In genomic region chr1:197178998-197179397, GRCh38 we compare ENCODE assay signal across 9 cellular contexts. TPM values are rescaled to one million over a fixed set of nuclear protein-coding genes. Genes with fewer than 3 reads are reported as not detected.
DNase-seq lines count a peak whose midpoint lies in the region; ATAC-seq, FAIRE-seq and TF ChIP-seq lines count a peak whose summit lies in the region.
"Had no signal": no experiment of that assay in that cellular context is flagged by ENCODE, and none has a peak within 500 bp of the region (broad histone marks: within the 10 kb centered on the region; RNA-seq: fewer than 3 reads in every experiment).

No MANE protein-coding gene starts in this region.

- H3K9ac ChIP-seq in K562 (ENCODE audit: insufficient read depth in 1 of 2, low read depth in 2 of 2, low read length in 2 of 2), result 0 out of 4 replicates have a peak overlapping the region, but pooled peaks of 1 of the 2 experiments have one; percentile 9
- no peak overlapping the region for H3K9ac ChIP-seq in H9 (ENCODE audit: extremely low read depth, insufficient read length, low read length)

- H4K91ac ChIP-seq in H9 (ENCODE audit: insufficient read length, low read depth, low read length), result no peak overlapping the region

- H2BK120ac ChIP-seq in H9 (ENCODE audit: low read depth, low read length, poor library complexity, severe bottlenecking), result no peak overlapping the region

- no peak overlapping the region for H2BK5ac ChIP-seq in H9 (ENCODE audit: insufficient read length, low read length)

- H3K4me1 Mint-ChIP-seq in H9, result no peaks in the 10 kb centered on the region

- no peak overlapping the region for H3K4ac ChIP-seq in H9 (ENCODE audit: low read depth, low read length)

- H3K18ac ChIP-seq in H9 (ENCODE audit: insufficient read length, low read depth, low read length), result no peak overlapping the region

- no TSS peak for BruUV-seq in K562 (replicated peaks; lab: Mats Ljungman, UMichigan)

- no peak overlapping the region for H3K14ac ChIP-seq in H9 (ENCODE audit: insufficient read depth, low read length)

- no peak overlapping the region for H2BK15ac ChIP-seq in H9 (ENCODE audit: low read depth, low read length)

- H4K8ac ChIP-seq in H9 (replicated peaks; ENCODE audit: insufficient read length, low read depth, low read length), result no peak overlapping the region

- H3K23ac ChIP-seq in H9 (ENCODE audit: insufficient read length, low read depth, low read length), result no peak overlapping the region

- POLR2A ChIA-PET in K562 (lab: Yijun Ruan, JAX), result interaction anchor here (0.8 to 2.4 kb wide), 5 partner anchors 8 to 82 kb away, joined by 3 to 12 read pairs (median 4); no protein-coding TSS in a partner anchor

- H3K9me3 Mint-ChIP-seq in H9, result no peaks in the 10 kb centered on the region
- H3K9me3 Mint-ChIP-seq: CD4-positive, alpha-beta T cell had no signal

- H3K4me2 ChIP-seq in K562 (ENCODE audit: insufficient read depth, low read length) (no peak overlapping the region), H9 (ENCODE audit: insufficient read depth, insufficient read length, low read length) (no peak overlapping the region)

- H2AFZ ChIP-seq in ACC112 (ENCODE audit: low read length, unreplicated experiment), result peak overlapping the region; percentile 47
- no peak overlapping the region for H2AFZ ChIP-seq in K562 (ENCODE audit: low read depth, low read length)
- no peak overlapping the region for H2AFZ ChIP-seq in H9 (ENCODE audit: low read length)

- H3K9me3 ChIP-seq in K562 (replicated peaks; ENCODE audit: control insufficient read depth, insufficient read depth, low read depth, low read length) (no peaks in the 10 kb centered on the region), H9 (ENCODE audit: control insufficient read depth, low read depth, low read length) (no peaks in the 10 kb centered on the region)

- H3K79me2 ChIP-seq in ACC112 (ENCODE audit: control insufficient read depth, insufficient read depth, low read length, unreplicated experiment) (no peaks in the 10 kb centered on the region), K562 (ENCODE audit: control insufficient read depth, insufficient read depth, low read length) (0 out of 3 replicates have a peak, but pooled peaks cover 2% of the 10 kb centered on the region), H9 (ENCODE audit: insufficient read depth, low read length) (no peaks in the 10 kb centered on the region)

- H3K27ac Mint-ChIP-seq in H9, result no peak overlapping the region
- H3K27ac Mint-ChIP-seq: CD4-positive, alpha-beta T cell had no signal

- in situ Hi-C loops in K562 (cut with MboI), result no loop called here

- H3K56ac ChIP-seq in H9 (ENCODE audit: insufficient read length, low read depth, low read length), result no peak overlapping the region

- H3K27me3 Mint-ChIP-seq in H9 (ENCODE audit: low read depth), result no peaks in the 10 kb centered on the region
- H3K27me3 Mint-ChIP-seq: CD4-positive, alpha-beta T cell had no signal

- peaks cover 33% of the 10 kb centered on the region for H3K4me1 ChIP-seq in ACC112 (ENCODE audit: control insufficient read depth, insufficient read depth, low read length, unreplicated experiment)
- H3K4me1 ChIP-seq in K562 (replicated peaks in 1 of 2; ENCODE audit: control insufficient read depth in 2 of 2, insufficient read depth in 2 of 2, low read length in 2 of 2), result peaks cover 3 to 4% of the 10 kb centered on the region in 2 experiments; a peak in 2 of 5 replicates
- H3K4me1 ChIP-seq in H9 (ENCODE audit: insufficient read depth, low read length), result no peaks in the 10 kb centered on the region

- H3K36me3 ChIP-seq in ACC112 (ENCODE audit: insufficient read depth, low read length) (peaks cover 7% of the 10 kb centered on the region), K562 (ENCODE audit: control insufficient read depth, insufficient read depth, low read length) (peaks cover 84% of the 10 kb centered on the region)

- no peak overlapping the region for H3T11ph ChIP-seq in H9 (ENCODE audit: low read length)

- peaks cover 0 to 26% (median 15%) of the 10 kb centered on the region in 3 experiments; a peak in 6 of 7 replicates for H3K36me3 Mint-ChIP-seq in H9 (ENCODE audit: insufficient read depth in 1 of 3, low read depth in 3 of 3)

- no peaks in the 10 kb centered on the region for H3K79me1 ChIP-seq in H9 (ENCODE audit: insufficient read depth, low read depth, low read length, poor library complexity, severe bottlenecking)

- H3K4me3 Mint-ChIP-seq in H9, result no peak overlapping the region
- H3K4me3 Mint-ChIP-seq: CD4-positive, alpha-beta T cell had no signal

- H3K9me1 ChIP-seq in K562 (ENCODE audit: control insufficient read depth, insufficient read depth, low read length), result no peaks in the 10 kb centered on the region

- WGBS in K562 (ENCODE audit: insufficient coverage, low coverage, missing lambda C conversion rate), result 14% methylated on average over 1 of the region's 1 CpG
- 66 to 69% methylated on average over 1 of the region's 1 CpG for WGBS in lower leg skin, 2 donors
- WGBS in H9 (ENCODE audit: extremely low coverage, insufficient read length, low lambda C conversion rate), result no CpG with 5 or more reads among the region's 1 CpG

- no peak overlapping the region for H2AK5ac ChIP-seq in H9 (ENCODE audit: insufficient read length, low read length)

- H2BK20ac ChIP-seq in H9 (ENCODE audit: low read depth, low read length, poor library complexity, severe bottlenecking), result no peak overlapping the region

- ATAC-seq in GM19395 (IDR thresholded peaks at IDR 0.05; ENCODE audit: unreplicated experiment) (peak; percentile 50), HG03354 (IDR thresholded peaks at IDR 0.05; ENCODE audit: poor library complexity, severe bottlenecking, unreplicated experiment) (peak; percentile 62), K562 (peak; percentile 87)

- H2BK12ac ChIP-seq in H9 (ENCODE audit: insufficient read length, low read depth, low read length), result no peak overlapping the region

- no peak overlapping the region for H4K5ac ChIP-seq in H9 (ENCODE audit: insufficient read length, low read depth, low read length)

- CTCF ChIA-PET in K562 (lab: Yijun Ruan, JAX; ENCODE audit: low intra/inter-chr PET ratio), result interaction anchor here (2.7 kb wide), 1 partner anchor 178 kb away, joined by 23 read pairs; no protein-coding TSS in a partner anchor

- peak; percentile 61 for FAIRE-seq in K562 (lab: Jason Lieb, UNC)

- TF ChIP-seq RAD21 in K562 (CRISPR knock-in tag; conservative IDR thresholded peaks at IDR 0.05 in 1 of 2, IDR thresholded peaks at IDR 0.05 in 1 of 2), result no peak; a peak in 1 of 4 replicates

- TF ChIP-seq POLR2A in K562 (conservative IDR thresholded peaks at IDR 0.05) (no peak), lower leg skin (IDR thresholded peaks at IDR 0.05) (no peak)

- intact Hi-C loops in K562 (cut with micrococcal nuclease) (loop anchor here (5.0 to 10.0 kb wide), 2 partner anchors 437 to 1034 kb away; no protein-coding TSS in a partner anchor), lower leg skin (cut with DNase I; ENCODE audit: low total_unique reads) (no loop called here)

- H4K20me1 ChIP-seq in K562 (replicated peaks; ENCODE audit: control insufficient read depth, insufficient read depth, low read length) (no peaks in the 10 kb centered on the region), H9 (ENCODE audit: control insufficient read depth, insufficient read depth, insufficient read length) (no peaks in the 10 kb centered on the region)

- H3K27ac ChIP-seq in ACC112 (ENCODE audit: low read depth, low read length), result peak overlapping the region; percentile 84
- peak overlapping the region; percentile 46; the same call in 2 of the 3 replicates for H3K27ac ChIP-seq in K562 (ENCODE audit: extremely low read depth, low read depth, low read length)
- no peak overlapping the region for H3K27ac ChIP-seq in H9 (ENCODE audit: insufficient read length, low read depth, low read length)

- no peaks in the 10 kb centered on the region for H3K23me2 ChIP-seq in H9 (ENCODE audit: insufficient read length, low read depth, low read length, poor library complexity, severe bottlenecking)

- peak in 2 of 4 experiments; percentile 23 to 43 for DNase-seq in K562 (ENCODE audit: extremely low read depth in 1 of 4, low spot score in 3 of 4)
- no peak for DNase-seq in activated effector memory CD4-positive, alpha-beta T cell treated with Interleukin-2 at 50 U/mL for 16 hours
- no peak for DNase-seq in HPDE6-E6E7 (ENCODE audit: extremely low spot score)
- DNase-seq in lower leg skin (ENCODE audit: low spot score in 2 of 2), result no peak
- DNase-seq in H9, result no peak
- DNase-seq: CD4-positive, alpha-beta T cell had no signal

- TF ChIP-seq EP300 in K562 (IDR thresholded peaks at IDR 0.05; ENCODE audit: low read length), result peak; percentile 55; the same call in 1 of the 2 replicates

- peak in 2 of 3 experiments; percentile 33 to 60; a peak in 3 of 6 replicates for TF ChIP-seq CTCF in K562 (IDR thresholded peaks at IDR 0.05 in 2 of 3, conservative IDR thresholded peaks at IDR 0.05 in 1 of 3; ENCODE audit: insufficient read depth in 2 of 3, low read depth in 1 of 3, low read length in 3 of 3)
- TF ChIP-seq CTCF in lower leg skin (IDR thresholded peaks at IDR 0.05), result no peak
- no peak for TF ChIP-seq CTCF in H9 (conservative IDR thresholded peaks at IDR 0.05)

- peak overlapping the region; percentile 20; the same call in 1 of the 2 replicates for H3K4me3 ChIP-seq in ACC112 (ENCODE audit: low read depth, low read length)
- no peak overlapping the region for H3K4me3 ChIP-seq in K562
- H3K4me3 ChIP-seq in lower leg skin (ENCODE audit: low read depth, poor library complexity, severe bottlenecking), result no peak overlapping the region

- no peaks in the 10 kb centered on the region for H3K27me3 ChIP-seq in ACC112 (ENCODE audit: insufficient read depth, low read length)
- H3K27me3 ChIP-seq in K562 (ENCODE audit: control insufficient read depth in 2 of 2, insufficient read depth in 2 of 2, low read length in 2 of 2), result no peaks in the 10 kb centered on the region
- no peaks in the 10 kb centered on the region for H3K27me3 ChIP-seq in H9 (ENCODE audit: insufficient read depth, low read length)

RNA-seq across cellular contexts. Expression of gene ZBTB41, which starts 22.1 kb away (rescaled TPM):
- total RNA-seq in K562 (2011; cell fraction: chromatin; rRNA removed; ENCODE audit: low replicate concordance), result 5.0 and 25.3 TPM in 2 replicates
- 2.3 and 4.3 TPM in 2 replicates for total RNA-seq in K562 (2011; cell fraction: nucleolus; rRNA removed)
- total RNA-seq in K562 (2011; cell fraction: nucleoplasm; rRNA removed), result 5.4 and 8.3 TPM in 2 replicates
- total RNA-seq in K562 (2014; rRNA removed) (2.7 and 3.5 TPM in 2 replicates), K562 (2014; rRNA removed; fragmentation: Illumina TruSeq; extraction: Trizol) (8.8 and 11.0 TPM in 2 replicates), K562 (2015; rRNA removed; fragmentation: Illumina TruSeq; extraction: Trizol) (8.9 and 10.1 TPM in 2 replicates), K562 (2021) (7.0 and 7.3 TPM in 2 replicates), lower leg skin (10 to 100 TPM in 1 of 4 donors, 1 to 10 TPM in 3; 6.7 to 10.5 (median 7.8) TPM), H9 (2021) (4.7 TPM in 2 replicates)
- polyA plus RNA-seq in K562 (2011; rRNA removed) (5.0 and 5.4 TPM in 2 replicates), K562 (2014; fragmentation: Illumina TruSeq; extraction: Trizol) (3.5 and 4.4 TPM in 2 replicates), K562 (2014; fragmentation: Nextera tagmentation; extraction: Ambion mirVana) (1 to 10 TPM; 2.0 to 2.3 TPM), K562 (2014; rRNA removed) (2.2 TPM in 2 replicates)
- polyA plus RNA-seq in K562 (2011; cell fraction: cytosol; rRNA removed), result 0.83 and 2.4 TPM in 2 replicates
- polyA plus RNA-seq in K562 (2011; cell fraction: nucleus; rRNA removed), result 4.8 and 7.6 TPM in 2 replicates
- polyA plus RNA-seq in K562 (2012), result 2.5 and 3.4 TPM in 2 replicates
- polyA minus RNA-seq in K562 (2011; rRNA and poly(A)+ RNA removed), result 19.4 and 29.3 TPM in 2 replicates
- polyA minus RNA-seq in K562 (2011; cell fraction: cytosol; rRNA and poly(A)+ RNA removed), result 5.5 and 7.3 TPM in 2 replicates
- 8.5 and 22.3 TPM in 2 replicates for polyA minus RNA-seq in K562 (2011; cell fraction: nucleus; rRNA and poly(A)+ RNA removed)

RNA-seq across cellular contexts. Expression of gene ASPM, which starts 32.5 kb away (rescaled TPM):
- 25.1 and 120 TPM in 2 replicates for total RNA-seq in K562 (2011; cell fraction: chromatin; rRNA removed; ENCODE audit: low replicate concordance)
- 17.5 and 27.9 TPM in 2 replicates for total RNA-seq in K562 (2011; cell fraction: nucleolus; rRNA removed)
- 48.8 and 68.2 TPM in 2 replicates for total RNA-seq in K562 (2011; cell fraction: nucleoplasm; rRNA removed)
- total RNA-seq in K562 (2014; rRNA removed) (49.1 and 55.6 TPM in 2 replicates), K562 (2014; rRNA removed; fragmentation: Illumina TruSeq; extraction: Trizol) (84.4 and 92.9 TPM in 2 replicates), K562 (2015; rRNA removed; fragmentation: Illumina TruSeq; extraction: Trizol) (70.1 and 75.3 TPM in 2 replicates), K562 (2021) (56.2 and 57.1 TPM in 2 replicates), lower leg skin (1 to 10 TPM; 2.8 to 7.0 (median 4.2) TPM), H9 (2021) (32.4 and 34.9 TPM in 2 replicates)
- polyA plus RNA-seq in K562 (2011; rRNA removed) (20.9 and 44.1 TPM in 2 replicates), K562 (2014; fragmentation: Illumina TruSeq; extraction: Trizol) (38.9 and 46.4 TPM in 2 replicates), K562 (2014; fragmentation: Nextera tagmentation; extraction: Ambion mirVana) (10 to 100 TPM; 22.7 to 25.5 TPM), K562 (2014; rRNA removed) (29.5 and 34.6 TPM in 2 replicates)
- polyA plus RNA-seq in K562 (2011; cell fraction: cytosol; rRNA removed), result 3.4 and 6.5 TPM in 2 replicates
- polyA plus RNA-seq in K562 (2011; cell fraction: nucleus; rRNA removed), result 27.2 and 34.1 TPM in 2 replicates
- 26.8 and 27.4 TPM in 2 replicates for polyA plus RNA-seq in K562 (2012)
- polyA minus RNA-seq in K562 (2011; rRNA and poly(A)+ RNA removed), result 99.8 and 125 TPM in 2 replicates
- 28.4 and 49.2 TPM in 2 replicates for polyA minus RNA-seq in K562 (2011; cell fraction: cytosol; rRNA and poly(A)+ RNA removed)
- 79.3 and 109 TPM in 2 replicates for polyA minus RNA-seq in K562 (2011; cell fraction: nucleus; rRNA and poly(A)+ RNA removed)

Comparison
In these comparisons a context has a peak if more than half of its experiments do, and no peak if none do; other contexts are left out.
1. CTCF ChIP-seq: peak in K562 (2 of 3); none in lower leg skin (0 of 3) and H9 (single experiment).
2. Peak in every context shown above with its lines, with median percentiles within 50 percentile points of each other: ATAC-seq.